8 cellular contexts compared by ENCODE assay signal in the genomic region with DNA sequence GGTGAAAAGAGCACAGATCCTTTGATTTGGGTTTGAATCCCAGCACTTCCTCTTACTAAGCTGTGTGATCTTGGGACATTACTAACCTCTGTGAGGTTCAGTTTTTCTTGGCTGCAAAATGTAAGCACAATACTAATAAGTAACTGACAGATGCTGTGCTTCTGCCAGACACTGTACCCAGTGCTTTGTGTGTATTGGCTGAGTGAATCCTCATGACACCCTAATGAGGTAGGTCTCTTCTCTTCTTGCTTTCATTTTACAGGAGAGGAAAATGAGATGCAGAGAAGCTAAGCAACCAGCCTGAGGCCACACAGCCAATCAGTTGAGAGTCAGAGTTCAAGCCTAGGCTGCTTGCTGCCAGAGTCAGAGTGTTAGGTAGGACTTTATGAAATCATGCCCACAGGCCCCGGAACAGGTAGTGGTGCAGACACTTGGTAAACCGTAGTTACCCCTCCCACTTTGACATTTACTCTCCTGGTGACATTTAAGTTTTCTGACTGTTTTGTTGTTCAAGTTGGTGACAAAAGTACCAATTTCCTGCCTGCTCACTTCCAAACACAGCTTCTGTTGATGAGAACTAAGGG. TPM values are rescaled to one million over a fixed set of nuclear protein-coding genes. Genes with fewer than 3 reads are reported as not detected.
DNase-seq lines count a peak whose midpoint lies in the region; ATAC-seq and TF ChIP-seq lines count a peak whose summit lies in the region.

No MANE protein-coding gene starts in this region.

- no peak overlapping the region for H3K4me3 ChIP-seq in HCT116 (replicated peaks in 1 of 2; ENCODE audit: low read depth in 1 of 2, low read length in 2 of 2)
- H3K4me3 ChIP-seq in coronary artery, result no peak overlapping the region

- no peak overlapping the region for H2AFZ ChIP-seq in HCT116 (ENCODE audit: low read depth, low read length, poor library complexity, severe bottlenecking)

- RAD21 ChIA-PET in HCT116 (lab: Charles Lee; ENCODE audit: low non-redundant PET in 1 of 2, low total read pairs in 2 of 2, uncharacterized antibody in 2 of 2, unreplicated experiment in 2 of 2), result no interaction called here

- no peak for TF ChIP-seq RAD21 in HCT116 (IDR thresholded peaks at IDR 0.05; ENCODE audit: low read depth)

- no peak overlapping the region for H3K27ac ChIP-seq in HCT116 (ENCODE audit: low read depth, low read length)
- no peak overlapping the region for H3K27ac ChIP-seq in coronary artery

- H3K9me3 ChIP-seq in HCT116 (ENCODE audit: control insufficient read depth in 1 of 2, insufficient read depth in 1 of 2, low read depth in 1 of 2, low read length in 2 of 2), result no peaks in the 10 kb centered on the region

- H4K20me1 ChIP-seq in HCT116 (ENCODE audit: insufficient read depth), result no peaks in the 10 kb centered on the region

- POLR2A ChIA-PET in HCT116 (lab: Charles Lee), result no interaction called here

- DNase-seq in GM03348 (ENCODE audit: low spot score) (peak; percentile 30), HCT116 (ENCODE audit: low read depth, low spot score) (no peak), NCI-H774 (lab: John Stamatoyannopoulos, UW) (peak; percentile 20), left colon (no peak), coronary artery (ENCODE audit: low spot score) (no peak), foreskin melanocyte (no peak)
- peak; percentile 25 to 67 (median 44) for DNase-seq in activated naive CD4-positive, alpha-beta T cell (lab: John Stamatoyannopoulos, UW)
- peak; percentile 75 for DNase-seq in stimulated activated naive CD8-positive, alpha-beta T cell treated with anti-CD3 and anti-CD28 coated beads, Interleukin-15, Interleukin-2, amounts not matched to agents 100 U/mL and 50 U/mL, for 24 hours

- intact Hi-C loops in HCT116 (cut with micrococcal nuclease), result no loop called here
- intact Hi-C loops in left colon (cut with DNase I, micrococcal nuclease), result no loop called here

- no peak for TF ChIP-seq CTCF in HCT116 (IDR thresholded peaks at IDR 0.05 in 2 of 3, conservative IDR thresholded peaks at IDR 0.05 in 1 of 3; ENCODE audit: borderline replicate concordance in 1 of 3, insufficient read depth in 1 of 3, low read depth in 2 of 3, low read length in 2 of 3)
- TF ChIP-seq CTCF in coronary artery (IDR thresholded peaks at IDR 0.05), result no peak

- CTCF ChIA-PET in HCT116 (lab: Charles Lee), result interaction anchor here (0.6 kb wide), 1 partner anchor 68 kb away, joined by 3 read pairs; no protein-coding TSS in a partner anchor

- no TSS peak for BruUV-seq in HCT116 (replicated peaks; lab: Mats Ljungman, UMichigan)

- 0 out of 2 replicates have a peak overlapping the region, but pooled peaks have one; percentile 1 for H3K4me2 ChIP-seq in HCT116 (ENCODE audit: low read length)

- H3K4me1 ChIP-seq in HCT116 (ENCODE audit: control insufficient read depth in 1 of 2, insufficient read depth in 2 of 2, low read length in 2 of 2), result peaks cover 18 to 39% of the 10 kb centered on the region in 2 experiments; a peak in 3 of 4 replicates

- no peaks in the 10 kb centered on the region for H3K9me2 ChIP-seq in HCT116 (ENCODE audit: insufficient read depth)

- H3K9ac ChIP-seq in HCT116 (ENCODE audit: low read length), result no peak overlapping the region; the same call in 1 of the 2 replicates

- H3K36me3 ChIP-seq in HCT116 (ENCODE audit: control insufficient read depth in 1 of 2, insufficient read depth in 2 of 2, low read length in 2 of 2), result no peaks in the 10 kb centered on the region

- H3K79me2 ChIP-seq in HCT116 (ENCODE audit: insufficient read depth, low read length), result peaks cover 29% of the 10 kb centered on the region

- no peak for TF ChIP-seq POLR2A in HCT116 (IDR thresholded peaks at IDR 0.05; ENCODE audit: borderline replicate concordance, extremely low read depth, insufficient read depth, insufficient read length)

- no peaks in the 10 kb centered on the region for H3K27me3 ChIP-seq in HCT116 (ENCODE audit: insufficient read depth, low read length)

- ATAC-seq in HCT116, result no peak; the same call in 1 of the 2 replicates
- peak; percentile 9 for ATAC-seq in left colon
- ATAC-seq in stimulated activated naive CD8-positive, alpha-beta T cell treated with anti-CD3 and anti-CD28 coated beads, Interleukin-15, Interleukin-2, amounts not matched to agents 100 U/mL and 50 U/mL, for 24 hours, result peak; percentile 90

TF ChIP-seq in HCT116, 20 proteins besides CTCF, POLR2A, EP300 and RAD21:
- TF ChIP-seq JUND (IDR thresholded peaks at IDR 0.05), result no peak
- TF ChIP-seq, protein P1, sequence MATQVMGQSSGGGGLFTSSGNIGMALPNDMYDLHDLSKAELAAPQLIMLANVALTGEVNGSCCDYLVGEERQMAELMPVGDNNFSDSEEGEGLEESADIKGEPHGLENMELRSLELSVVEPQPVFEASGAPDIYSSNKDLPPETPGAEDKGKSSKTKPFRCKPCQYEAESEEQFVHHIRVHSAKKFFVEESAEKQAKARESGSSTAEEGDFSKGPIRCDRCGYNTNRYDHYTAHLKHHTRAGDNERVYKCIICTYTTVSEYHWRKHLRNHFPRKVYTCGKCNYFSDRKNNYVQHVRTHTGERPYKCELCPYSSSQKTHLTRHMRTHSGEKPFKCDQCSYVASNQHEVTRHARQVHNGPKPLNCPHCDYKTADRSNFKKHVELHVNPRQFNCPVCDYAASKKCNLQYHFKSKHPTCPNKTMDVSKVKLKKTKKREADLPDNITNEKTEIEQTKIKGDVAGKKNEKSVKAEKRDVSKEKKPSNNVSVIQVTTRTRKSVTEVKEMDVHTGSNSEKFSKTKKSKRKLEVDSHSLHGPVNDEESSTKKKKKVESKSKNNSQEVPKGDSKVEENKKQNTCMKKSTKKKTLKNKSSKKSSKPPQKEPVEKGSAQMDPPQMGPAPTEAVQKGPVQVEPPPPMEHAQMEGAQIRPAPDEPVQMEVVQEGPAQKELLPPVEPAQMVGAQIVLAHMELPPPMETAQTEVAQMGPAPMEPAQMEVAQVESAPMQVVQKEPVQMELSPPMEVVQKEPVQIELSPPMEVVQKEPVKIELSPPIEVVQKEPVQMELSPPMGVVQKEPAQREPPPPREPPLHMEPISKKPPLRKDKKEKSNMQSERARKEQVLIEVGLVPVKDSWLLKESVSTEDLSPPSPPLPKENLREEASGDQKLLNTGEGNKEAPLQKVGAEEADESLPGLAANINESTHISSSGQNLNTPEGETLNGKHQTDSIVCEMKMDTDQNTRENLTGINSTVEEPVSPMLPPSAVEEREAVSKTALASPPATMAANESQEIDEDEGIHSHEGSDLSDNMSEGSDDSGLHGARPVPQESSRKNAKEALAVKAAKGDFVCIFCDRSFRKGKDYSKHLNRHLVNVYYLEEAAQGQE (IDR thresholded peaks at IDR 0.05; ENCODE audit: low read depth), result no peak

RNA-seq across cellular contexts. Expression of a gene that starts 21.2 kb away (rescaled TPM):
- 19.1 TPM for total RNA-seq in HCT116 (2021; ENCODE audit: unreplicated experiment)
- polyA plus RNA-seq in HCT116 (2012), result 8.9 and 9.6 TPM in 2 replicates
- 10 to 100 TPM; 38.5 to 58.9 TPM for total RNA-seq in left colon

Comparison
In these comparisons a context has a peak if more than half of its experiments do, and no peak if none do; other contexts are left out.
1. DNase-seq: peak in GM03348 (single experiment), NCI-H774 (single experiment), activated naive CD4-positive, alpha-beta T cell (4 of 4) and stimulated activated naive CD8-positive, alpha-beta T cell treated with anti-CD3 and anti-CD28 coated beads, Interleukin-15, Interleukin-2, amounts not matched to agents 100 U/mL and 50 U/mL, for 24 hours (single experiment); none in HCT116 (single experiment), left colon (0 of 2), coronary artery (single experiment) and foreskin melanocyte (single experiment).